ENCODE assay signal across 12 cellular contexts in genomic region chr3:149382091-149382467, GRCh38. TPM values are rescaled to one million over a fixed set of nuclear protein-coding genes. Genes with fewer than 3 reads are reported as not detected.
DNase-seq lines count a peak whose midpoint lies in the region; ATAC-seq and TF ChIP-seq lines count a peak whose summit lies in the region.
"Had no signal": no experiment of that assay in that cellular context is flagged by ENCODE, and none has a peak within 500 bp of the region (broad histone marks: within the 10 kb centered on the region; RNA-seq: fewer than 3 reads in every experiment).

No MANE protein-coding gene starts in this region.

- peak overlapping the region; percentile 85 for H3K27ac Mint-ChIP-seq in mesothelial cell of epicardium
- no peak overlapping the region for H3K27ac Mint-ChIP-seq in natural killer cell
- H3K27ac Mint-ChIP-seq: CD4-positive, alpha-beta memory T cell had no signal

- no peak overlapping the region for H3K4me3 Mint-ChIP-seq in mesothelial cell of epicardium
- no peak overlapping the region for H3K4me3 Mint-ChIP-seq in natural killer cell
- H3K4me3 Mint-ChIP-seq: CD4-positive, alpha-beta memory T cell; central memory CD8-positive, alpha-beta T cell had no signal

- no peak overlapping the region for H3K4me3 ChIP-seq in astrocyte of the spinal cord (ENCODE audit: low read depth, low read length)

- H3K9me3 Mint-ChIP-seq in mesothelial cell of epicardium: peaks cover 8% of the 10 kb centered on the region
- H3K9me3 Mint-ChIP-seq in natural killer cell: no peaks in the 10 kb centered on the region
- H3K9me3 Mint-ChIP-seq: central memory CD8-positive, alpha-beta T cell had no signal

- in situ Hi-C loops in astrocyte of the spinal cord (cut with HindIII; ENCODE audit: low sequenced_read_pairs): no loop called here

- intact Hi-C loops in natural killer cell (cut with micrococcal nuclease): no loop called here

- TF ChIP-seq CTCF in astrocyte of the spinal cord (IDR thresholded peaks at IDR 0.05; ENCODE audit: low read depth, low read length) (no peak), mesothelial cell of epicardium (IDR thresholded peaks at IDR 0.05; ENCODE audit: unreplicated experiment) (no peak), natural killer cell (IDR thresholded peaks at IDR 0.05) (no peak)

- peaks cover 8% of the 10 kb centered on the region for H3K36me3 Mint-ChIP-seq in mesothelial cell of epicardium
- no peaks in the 10 kb centered on the region for H3K36me3 Mint-ChIP-seq in natural killer cell
- H3K36me3 Mint-ChIP-seq: CD4-positive, alpha-beta memory T cell had no signal

- H3K4me1 Mint-ChIP-seq in mesothelial cell of epicardium: peaks cover 59% of the 10 kb centered on the region
- H3K4me1 Mint-ChIP-seq in natural killer cell: peaks cover 14 to 17% of the 10 kb centered on the region in 2 donors
- H3K4me1 Mint-ChIP-seq: central memory CD8-positive, alpha-beta T cell had no signal

- ATAC-seq in HG02938 (IDR thresholded peaks at IDR 0.05; ENCODE audit: unreplicated experiment) (peak; percentile 70), natural killer cell (no peak)

- DNase-seq in EL (peak; percentile 83), astrocyte of the spinal cord (ENCODE audit: low read depth, low spot score) (peak; percentile 78), mesothelial cell of epicardium (ENCODE audit: low spot score in 2 of 2, unreplicated experiment in 2 of 2) (no peak), natural killer cell (no peak), pons (ENCODE audit: low spot score) (no peak), NCI-H524 (lab: John Stamatoyannopoulos, UW) (no peak)
- DNase-seq in activated effector memory CD4-positive, alpha-beta T cell treated with anti-CD3 and anti-CD28 coated beads, Interleukin-2, amount 50 U/mL, for 16 hours: no peak
- DNase-seq: CD4-positive, alpha-beta memory T cell; hippocampal formation; NCI-H1417 had no signal

- H3K27me3 Mint-ChIP-seq in mesothelial cell of epicardium (ENCODE audit: low read depth): no peaks in the 10 kb centered on the region
- peaks cover 0 to 10% of the 10 kb centered on the region in 2 donors for H3K27me3 Mint-ChIP-seq in natural killer cell (ENCODE audit: low read depth in 2 of 2)

RNA-seq across cellular contexts. Expression of gene TM4SF1, which starts 4.6 kb away (rescaled TPM):
- total RNA-seq in mesothelial cell of epicardium (39.2 to 52.2 TPM (median 43.5 TPM) in 3 replicates), natural killer cell (not detected)
- total RNA-seq: CD4-positive, alpha-beta memory T cell had no signal

RNA-seq across cellular contexts. Expression of gene TM4SF18, which starts 48.6 kb away (rescaled TPM):
- total RNA-seq in mesothelial cell of epicardium (0.13 to 0.14 TPM in 2 of 3 replicates, not detected in the other), natural killer cell (not detected)
- total RNA-seq: CD4-positive, alpha-beta memory T cell had no signal

Comparison
In these comparisons a context has a peak if more than half of its experiments do, and no peak if none do; other contexts are left out.
1. DNase-seq: peak in EL (single experiment) and astrocyte of the spinal cord (single experiment); none in mesothelial cell of epicardium (0 of 2), natural killer cell (single experiment), activated effector memory CD4-positive, alpha-beta T cell treated with anti-CD3 and anti-CD28 coated beads, Interleukin-2, amount 50 U/mL, for 16 hours (single experiment), pons (single experiment) and NCI-H524 (0 of 2).
2. RNA of gene TM4SF1, which starts 4.6 kb away (total RNA-seq): 39.2 to 52.2 TPM in mesothelial cell of epicardium; not detected in natural killer cell; every median in the first group is over 10 times any median in the second.